ENCODE assay signal across 8 cellular contexts in genomic region chr1:239387304-239388231, GRCh38. TPM values are rescaled to one million over a fixed set of nuclear protein-coding genes. Genes with fewer than 3 reads are reported as not detected.
A peak's percentile ranks its signal among the peaks of the same experiment; 100 is the strongest.
DNase-seq lines count a peak whose midpoint lies in the region; ATAC-seq and TF ChIP-seq lines count a peak whose summit lies in the region.

No MANE protein-coding gene starts in this region.

- H3K36me3 Mint-ChIP-seq in GM23338 (ENCODE audit: low read depth): no peaks in the 10 kb centered on the region

- H4K20me1 ChIP-seq in GM23338 (replicated peaks; ENCODE audit: insufficient read depth): peaks cover 7% of the 10 kb centered on the region

- H3K4me3 Mint-ChIP-seq in GM23338: peak overlapping the region; percentile 95

- intact Hi-C loops in head of caudate nucleus (cut with DNase I): no loop called here

- H3K4me2 ChIP-seq in GM23338: peak overlapping the region; percentile 90

- H3K4me1 Mint-ChIP-seq in GM23338: peaks cover 14% of the 10 kb centered on the region; the same call in 2 of the 3 replicates

- H2AFZ ChIP-seq in GM23338: peak overlapping the region; percentile 98

- H3K27ac Mint-ChIP-seq in GM23338: no peak overlapping the region

- no peaks in the 10 kb centered on the region for H3K9me2 ChIP-seq in GM23338 (ENCODE audit: insufficient read depth)

- H3K36me3 ChIP-seq in GM23338 (ENCODE audit: insufficient read depth): no peaks in the 10 kb centered on the region

- no peaks in the 10 kb centered on the region for H3F3A ChIP-seq in GM23338 (replicated peaks; ENCODE audit: low read depth)

- H3K27me3 ChIP-seq in GM23338 (ENCODE audit: insufficient read depth): peaks cover 52% of the 10 kb centered on the region

- H3K27ac ChIP-seq in GM23338 (ENCODE audit: low read depth): no peak overlapping the region

- peak overlapping the region; percentile 72 for H3K4me3 ChIP-seq in GM23338
- H3K4me3 ChIP-seq in retinal pigment epithelial cell (ENCODE audit: low read length): peak overlapping the region; percentile 60

- H3K79me2 ChIP-seq in GM23338 (replicated peaks; ENCODE audit: insufficient read depth): no peaks in the 10 kb centered on the region

- TF ChIP-seq CTCF in GM23338 (conservative IDR thresholded peaks at IDR 0.05; ENCODE audit: low read depth in 2 of 2) (no peak), retinal pigment epithelial cell (conservative IDR thresholded peaks at IDR 0.05; ENCODE audit: low read depth, low read length) (no peak)

- ATAC-seq in GM23338 (peak; percentile 66), SK-N-SH treated with all-trans-retinoic acid at 6 μM for 48 hours (peak; percentile 61), HG02763 (IDR thresholded peaks at IDR 0.05; ENCODE audit: unreplicated experiment) (no peak), GM21717 (IDR thresholded peaks at IDR 0.05; ENCODE audit: unreplicated experiment) (no peak)

- DNase-seq in GM23338 (ENCODE audit: low spot score) (peak; percentile 70), head of caudate nucleus (peak in 31 of 42 donors; percentile 7 to 59 (median 21)), retinal pigment epithelial cell (ENCODE audit: low read depth) (no peak), NCI-H526 treated with DMSO at 0.1 percent for 48 hours (lab: John Stamatoyannopoulos, UW) (no peak)
- DNase-seq in stimulated activated CD4-positive, alpha-beta T cell treated with anti-CD3 and anti-CD28 coated beads, Interleukin-1b, Interleukin-23, amount 100 ng/mL, for 48 hours: no peak

- peaks cover 37% of the 10 kb centered on the region for H3K27me3 Mint-ChIP-seq in GM23338 (ENCODE audit: insufficient read depth, low read depth, poor library complexity)

- H3K4me1 ChIP-seq in GM23338 (ENCODE audit: insufficient read depth): peaks cover 11% of the 10 kb centered on the region

- H3K9me3 Mint-ChIP-seq in GM23338: no peaks in the 10 kb centered on the region

TF ChIP-seq in SK-N-SH treated with all-trans-retinoic acid at 6 μM for 48 hours, 23 proteins besides CTCF, POLR2A, EP300 and RAD21:
- no peak for TF ChIP-seq ESRRG (CRISPR knock-in tag; IDR thresholded peaks at IDR 0.05)
- no peak for TF ChIP-seq ZNF70 (CRISPR knock-in tag; IDR thresholded peaks at IDR 0.05)
- TF ChIP-seq TCF4 (CRISPR knock-in tag; IDR thresholded peaks at IDR 0.05; ENCODE audit: borderline replicate concordance): no peak
- no peak for TF ChIP-seq ZNF565 (CRISPR knock-in tag; conservative IDR thresholded peaks at IDR 0.05; ENCODE audit: low read depth)
- TF ChIP-seq RARB (CRISPR knock-in tag; IDR thresholded peaks at IDR 0.05): no peak
- TF ChIP-seq CSDC2 (CRISPR knock-in tag; IDR thresholded peaks at IDR 0.05): no peak
- TF ChIP-seq GLIS3 (CRISPR knock-in tag; IDR thresholded peaks at IDR 0.05): no peak
- no peak for TF ChIP-seq ISL1 (CRISPR knock-in tag; IDR thresholded peaks at IDR 0.05)
- TF ChIP-seq OSR1 (CRISPR knock-in tag; IDR thresholded peaks at IDR 0.05): no peak
- TF ChIP-seq CSRNP3 (CRISPR knock-in tag; IDR thresholded peaks at IDR 0.05): no peak
- no peak for TF ChIP-seq ARNTL (CRISPR knock-in tag; IDR thresholded peaks at IDR 0.05; ENCODE audit: borderline replicate concordance, low read depth)
- TF ChIP-seq, protein P1, sequence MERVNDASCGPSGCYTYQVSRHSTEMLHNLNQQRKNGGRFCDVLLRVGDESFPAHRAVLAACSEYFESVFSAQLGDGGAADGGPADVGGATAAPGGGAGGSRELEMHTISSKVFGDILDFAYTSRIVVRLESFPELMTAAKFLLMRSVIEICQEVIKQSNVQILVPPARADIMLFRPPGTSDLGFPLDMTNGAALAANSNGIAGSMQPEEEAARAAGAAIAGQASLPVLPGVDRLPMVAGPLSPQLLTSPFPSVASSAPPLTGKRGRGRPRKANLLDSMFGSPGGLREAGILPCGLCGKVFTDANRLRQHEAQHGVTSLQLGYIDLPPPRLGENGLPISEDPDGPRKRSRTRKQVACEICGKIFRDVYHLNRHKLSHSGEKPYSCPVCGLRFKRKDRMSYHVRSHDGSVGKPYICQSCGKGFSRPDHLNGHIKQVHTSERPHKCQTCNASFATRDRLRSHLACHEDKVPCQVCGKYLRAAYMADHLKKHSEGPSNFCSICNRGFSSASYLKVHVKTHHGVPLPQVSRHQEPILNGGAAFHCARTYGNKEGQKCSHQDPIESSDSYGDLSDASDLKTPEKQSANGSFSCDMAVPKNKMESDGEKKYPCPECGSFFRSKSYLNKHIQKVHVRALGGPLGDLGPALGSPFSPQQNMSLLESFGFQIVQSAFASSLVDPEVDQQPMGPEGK (CRISPR knock-in tag; IDR thresholded peaks at IDR 0.05; ENCODE audit: borderline replicate concordance): no peak
- no peak for TF ChIP-seq TSHZ2 (CRISPR knock-in tag; IDR thresholded peaks at IDR 0.05)
- TF ChIP-seq ZFP3 (CRISPR knock-in tag; IDR thresholded peaks at IDR 0.05): no peak

RNA-seq across cellular contexts. Expression of gene CHRM3, which starts 1.2 kb away (rescaled TPM):
- total RNA-seq in GM23338 (2014; rRNA removed; shearing (Covaris generic)): 13.8 and 20.8 TPM in 2 replicates
- polyA plus RNA-seq in GM23338 (2016; fragmentation: Nextera tagmentation; extraction: Ambion mirVana): 4.3 and 4.8 TPM in 2 replicates

Comparison
In these comparisons a context has a peak if more than half of its experiments do, and no peak if none do; other contexts are left out.
1. ATAC-seq: peak in GM23338 (single experiment) and SK-N-SH treated with all-trans-retinoic acid at 6 μM for 48 hours (single experiment); none in HG02763 (single experiment) and GM21717 (single experiment).
2. DNase-seq: peak in GM23338 (single experiment) and head of caudate nucleus (31 of 42); none in retinal pigment epithelial cell (single experiment), NCI-H526 treated with DMSO at 0.1 percent for 48 hours (single experiment) and stimulated activated CD4-positive, alpha-beta T cell treated with anti-CD3 and anti-CD28 coated beads, Interleukin-1b, Interleukin-23, amount 100 ng/mL, for 48 hours (single experiment).